In genomic region chr17:66165537-66166123, GRCh38 we compare ENCODE assay signal across 8 cellular contexts. TPM values are rescaled to one million over a fixed set of nuclear protein-coding genes. Genes with fewer than 3 reads are reported as not detected.
A peak's percentile ranks its signal among the peaks of the same experiment; 100 is the strongest.
DNase-seq lines count a peak whose midpoint lies in the region; ATAC-seq, FAIRE-seq and TF ChIP-seq lines count a peak whose summit lies in the region.

No MANE protein-coding gene starts in this region.

- H3K4me2 ChIP-seq in keratinocyte (ENCODE audit: control insufficient read depth, extremely low read depth, insufficient read depth, low read depth, low read length) = no peak overlapping the region

- TF ChIP-seq EP300 in upper lobe of left lung (IDR thresholded peaks at IDR 0.05) = no peak

- dilution Hi-C loops in keratinocyte (cut with MboI; ENCODE audit: extremely low pct_ligation_motif_present, low sequenced_read_pairs) = no loop called here

- no peaks in the 10 kb centered on the region for H3K4me1 ChIP-seq in keratinocyte (ENCODE audit: control insufficient read depth, extremely low read depth, insufficient read depth, low read length)
- H3K4me1 ChIP-seq in upper lobe of left lung = no peaks in the 10 kb centered on the region

- H3K27ac ChIP-seq in keratinocyte (ENCODE audit: control insufficient read depth, insufficient read depth, low read length) (no peak overlapping the region), upper lobe of left lung (no peak overlapping the region)

- no peak for TF ChIP-seq POLR2A in upper lobe of left lung (IDR thresholded peaks at IDR 0.05)

- ATAC-seq in upper lobe of left lung (ENCODE audit: low FRiP score in 2 of 2) = peak in 1 of 2 donors; percentile 64

- peak; percentile 73 for DNase-seq in Ammon's horn (ENCODE audit: low spot score)
- peak; percentile 14 for DNase-seq in NCI-H2171 (lab: John Stamatoyannopoulos, UW)
- DNase-seq in astrocyte of the hippocampus (ENCODE audit: low read depth, low spot score) = peak; percentile 69
- DNase-seq in keratinocyte (ENCODE audit: low read depth, low spot score) = no peak
- no peak for DNase-seq in upper lobe of left lung
- no peak for DNase-seq in activated gamma-delta T cell (lab: John Stamatoyannopoulos, UW)
- no peak for DNase-seq in occipital lobe (lab: John Stamatoyannopoulos, UW)

- no peak overlapping the region for H3K9ac ChIP-seq in keratinocyte (ENCODE audit: control insufficient read depth, extremely low read depth, insufficient read depth, low read length)

- H3K36me3 ChIP-seq in keratinocyte (ENCODE audit: control insufficient read depth in 2 of 2, extremely low read depth in 1 of 2, insufficient read depth in 2 of 2, low read length in 2 of 2) (no peaks in the 10 kb centered on the region), upper lobe of left lung (peaks cover 0 to 4% (median 0%) of the 10 kb centered on the region in 4 donors)

- peak; percentile 20; the same call in 1 of the 2 replicates for TF ChIP-seq CTCF in GM12875 (IDR thresholded peaks at IDR 0.05; ENCODE audit: borderline replicate concordance, insufficient read depth, low read depth, low read length)
- TF ChIP-seq CTCF in keratinocyte (optimal IDR thresholded peaks at IDR 0.05 in 1 of 3, IDR thresholded peaks at IDR 0.05 in 1 of 3, conservative IDR thresholded peaks at IDR 0.05 in 1 of 3; ENCODE audit: extremely low read depth in 1 of 3, insufficient read depth in 2 of 3, low read length in 3 of 3) = peak in 2 of 3 experiments; percentile 39 to 63
- peak; percentile 44 to 73 (median 66) for TF ChIP-seq CTCF in upper lobe of left lung (IDR thresholded peaks at IDR 0.05)

- no peaks in the 10 kb centered on the region for H4K20me1 ChIP-seq in keratinocyte (ENCODE audit: control insufficient read depth, extremely low read depth, insufficient read depth, low read length)

- H2AFZ ChIP-seq in keratinocyte (ENCODE audit: control insufficient read depth, low read length) = no peak overlapping the region

- H3K4me3 ChIP-seq in GM12875 (ENCODE audit: low read depth, low read length) = no peak overlapping the region
- H3K4me3 ChIP-seq in keratinocyte (ENCODE audit: control insufficient read depth in 2 of 3, extremely low read depth in 1 of 3, insufficient read depth in 2 of 3, low read depth in 1 of 3, low read length in 3 of 3) = no peak overlapping the region
- no peak overlapping the region for H3K4me3 ChIP-seq in upper lobe of left lung

- no peak for FAIRE-seq in keratinocyte (lab: Jason Lieb, UNC)

- no peaks in the 10 kb centered on the region for H3K27me3 ChIP-seq in keratinocyte (ENCODE audit: control insufficient read depth, extremely low read depth, insufficient read depth, low read length)
- H3K27me3 ChIP-seq in upper lobe of left lung = no peaks in the 10 kb centered on the region

- no peaks in the 10 kb centered on the region for H3K79me2 ChIP-seq in keratinocyte (ENCODE audit: control insufficient read depth, insufficient read depth, low read length)

- no peaks in the 10 kb centered on the region for H3K9me1 ChIP-seq in keratinocyte (ENCODE audit: control insufficient read depth, extremely low read depth, insufficient read depth, low read length)

- H3K9me3 ChIP-seq in keratinocyte (ENCODE audit: control insufficient read depth, low read depth, low read length) = no peaks in the 10 kb centered on the region
- H3K9me3 ChIP-seq in upper lobe of left lung = no peaks in the 10 kb centered on the region

RNA-seq across cellular contexts. Expression of gene CEP112, which starts 26.3 kb away (rescaled TPM):
- polyA plus RNA-seq in keratinocyte = 1.5 to 2.6 TPM (median 2.1 TPM) in 3 replicates
- polyA plus RNA-seq in keratinocyte (2011; ENCODE audit: low read depth) = 1.0 TPM
- 2.5 and 4.7 TPM in 2 replicates for polyA plus RNA-seq in keratinocyte (2011; cell fraction: cytosol; rRNA removed)
- 2.0 and 2.7 TPM in 2 replicates for polyA plus RNA-seq in keratinocyte (2011; cell fraction: nucleus; rRNA removed)
- polyA plus RNA-seq in keratinocyte (2012; ENCODE audit: low replicate concordance) = 0.25 and 2.2 TPM in 2 replicates
- 0.73 to 3.5 TPM in 2 of 3 replicates, not detected in the other for polyA minus RNA-seq in keratinocyte
- 6.3 TPM for polyA minus RNA-seq in keratinocyte (2011; cell fraction: cytosol; rRNA and poly(A)+ RNA removed)
- polyA minus RNA-seq in keratinocyte (2011; cell fraction: nucleus; rRNA and poly(A)+ RNA removed) = 2.6 and 11.9 TPM in 2 replicates
- 10 to 100 TPM; 14.3 to 70.2 (median 31.0) TPM for total RNA-seq in upper lobe of left lung
- 10.8 TPM for total RNA-seq in occipital lobe

Comparison
In these comparisons a context has a peak if more than half of its experiments do, and no peak if none do; other contexts are left out.
1. DNase-seq: peak in Ammon's horn (single experiment), NCI-H2171 (single experiment) and astrocyte of the hippocampus (single experiment); none in keratinocyte (single experiment), upper lobe of left lung (0 of 2), activated gamma-delta T cell (single experiment) and occipital lobe (single experiment).
2. Peak in every context shown above with its lines, with median percentiles within 50 percentile points of each other: CTCF ChIP-seq.